9 cellular contexts compared by ENCODE assay signal in the genomic region with DNA sequence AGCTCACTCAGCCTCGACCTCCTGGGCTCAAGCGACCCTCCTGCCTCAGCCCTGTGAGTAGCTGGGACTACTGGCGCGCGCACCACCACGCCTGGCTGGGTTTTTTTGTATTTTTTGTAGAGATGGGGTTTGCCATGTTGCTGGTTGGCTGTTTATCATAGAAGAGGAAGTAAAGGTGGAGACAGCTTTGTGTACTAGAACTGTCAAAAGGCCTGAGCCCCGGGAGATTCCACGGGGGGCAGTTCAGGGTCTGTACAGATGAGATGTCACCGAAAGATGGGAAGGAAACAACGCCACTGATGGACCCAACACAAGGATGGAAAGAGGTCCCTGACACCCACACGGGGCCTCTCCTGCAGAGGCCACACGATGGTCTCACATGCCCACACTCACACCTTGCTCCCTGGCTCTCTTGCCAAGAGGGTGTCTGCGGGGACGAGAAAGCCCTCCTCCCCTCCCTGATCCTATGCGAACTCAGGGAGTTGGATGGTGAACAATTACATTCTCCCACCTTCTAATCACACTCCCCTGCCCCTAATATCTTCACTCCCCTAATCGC.
A peak's percentile ranks its signal among the peaks of the same experiment; 100 is the strongest.
DNase-seq lines count a peak whose midpoint lies in the region; ATAC-seq and TF ChIP-seq lines count a peak whose summit lies in the region.
"Had no signal": no experiment of that assay in that cellular context is flagged by ENCODE, and none has a peak within 500 bp of the region (broad histone marks: within the 10 kb centered on the region; RNA-seq: fewer than 3 reads in every experiment).

No MANE protein-coding gene starts in this region.

- H3K27ac ChIP-seq in BLaER1 treated with 17β-estradiol and CSF1 and Interleukin-3, amounts not matched to agents 10 nM and 100 nM, result peak overlapping the region in 7 of 11 experiments; percentile 36 to 67 (median 54); a peak in 12 of 22 replicates
- H3K27ac ChIP-seq in esophagus squamous epithelium, result no peak overlapping the region

- peak overlapping the region; percentile 21 to 88 (median 73) for H3K4me2 ChIP-seq in BLaER1 treated with 17β-estradiol and CSF1 and Interleukin-3, amounts not matched to agents 10 nM and 100 nM

- H3K27me3 ChIP-seq in BLaER1 treated with 17β-estradiol and CSF1 and Interleukin-3, amounts not matched to agents 10 nM and 100 nM, result no peaks in the 10 kb centered on the region
- no peaks in the 10 kb centered on the region for H3K27me3 ChIP-seq in esophagus squamous epithelium

- no peak for DNase-seq in DMS153 (lab: John Stamatoyannopoulos, UW)
- no peak for DNase-seq in esophagus squamous epithelium (lab: John Stamatoyannopoulos, UW)
- no peak for DNase-seq in KG1 (lab: John Stamatoyannopoulos, UW)
- DNase-seq in NCI-H774 (lab: John Stamatoyannopoulos, UW), result no peak
- DNase-seq: NK-92 treated with Interleukin-12 subunit alpha and Interleukin-12 subunit beta, amount 100 ng/mL, for 24 hours had no signal

- H3K9me3 ChIP-seq in BLaER1 treated with 17β-estradiol and CSF1 and Interleukin-3, amounts not matched to agents 10 nM and 100 nM (replicated peaks in 1 of 11), result no peaks in the 10 kb centered on the region
- H3K9me3 ChIP-seq in esophagus squamous epithelium, result no peaks in the 10 kb centered on the region

- H3K4me1 ChIP-seq in BLaER1 treated with 17β-estradiol and CSF1 and Interleukin-3, amounts not matched to agents 10 nM and 100 nM, result peaks cover 7 to 34% (median 29%) of the 10 kb centered on the region in 10 experiments; a peak in 19 of 20 replicates
- no peaks in the 10 kb centered on the region for H3K4me1 ChIP-seq in esophagus squamous epithelium

- peak overlapping the region in 8 of 11 experiments; percentile 0 to 52 (median 11); a peak in 9 of 22 replicates for H3K9ac ChIP-seq in BLaER1 treated with 17β-estradiol and CSF1 and Interleukin-3, amounts not matched to agents 10 nM and 100 nM

- peaks cover 5 to 81% (median 52%) of the 10 kb centered on the region in 11 experiments; a peak in 19 of 22 replicates for H3K36me3 ChIP-seq in BLaER1 treated with 17β-estradiol and CSF1 and Interleukin-3, amounts not matched to agents 10 nM and 100 nM
- H3K36me3 ChIP-seq in esophagus squamous epithelium, result peaks cover 0 to 43% (median 0%) of the 10 kb centered on the region in 3 donors

- no peaks in the 10 kb centered on the region for H3K9me3 Mint-ChIP-seq in activated naive CD8-positive, alpha-beta T cell (ENCODE audit: low read depth)

- H3K27me3 Mint-ChIP-seq in activated naive CD8-positive, alpha-beta T cell, result no peaks in the 10 kb centered on the region

- intact Hi-C loops in esophagus squamous epithelium (cut with DNase I), result no loop called here

- H3K36me3 Mint-ChIP-seq in activated naive CD8-positive, alpha-beta T cell, result peaks cover 2% of the 10 kb centered on the region

- peak overlapping the region in 4 of 10 experiments; percentile 3 to 46 (median 24); a peak in 6 of 20 replicates for H3K4me3 ChIP-seq in BLaER1 treated with 17β-estradiol and CSF1 and Interleukin-3, amounts not matched to agents 10 nM and 100 nM
- H3K4me3 ChIP-seq in esophagus squamous epithelium, result no peak overlapping the region

- TF ChIP-seq CTCF in esophagus squamous epithelium (IDR thresholded peaks at IDR 0.05), result no peak

- TF ChIP-seq POLR2A in esophagus squamous epithelium (IDR thresholded peaks at IDR 0.05), result no peak

- peak overlapping the region; percentile 73 for H3K27ac Mint-ChIP-seq in activated naive CD8-positive, alpha-beta T cell

- peaks cover 13% of the 10 kb centered on the region for H3K4me1 Mint-ChIP-seq in activated naive CD8-positive, alpha-beta T cell (ENCODE audit: low read depth)

- H3K4me3 Mint-ChIP-seq in activated naive CD8-positive, alpha-beta T cell, result no peak overlapping the region

- ATAC-seq in GM18909 (IDR thresholded peaks at IDR 0.05; ENCODE audit: poor library complexity, unreplicated experiment), result peak; percentile 35
- ATAC-seq in HG02981 (IDR thresholded peaks at IDR 0.05; ENCODE audit: unreplicated experiment), result peak; percentile 39

- WGBS in esophagus squamous epithelium, 2 donors, result 64 to 67% methylated on average over 13 to 14 of the region's 16 CpGs

- peaks cover 0 to 41% (median 0%) of the 10 kb centered on the region in 11 experiments; a peak in 4 of 22 replicates for H4K20me1 ChIP-seq in BLaER1 treated with 17β-estradiol and CSF1 and Interleukin-3, amounts not matched to agents 10 nM and 100 nM

Comparison
In these comparisons a context has a peak if more than half of its experiments do, and no peak if none do; other contexts are left out.
1. H3K27ac ChIP-seq: peak in BLaER1 treated with 17β-estradiol and CSF1 and Interleukin-3, amounts not matched to agents 10 nM and 100 nM (7 of 11); none in esophagus squamous epithelium (0 of 4).